Comparison of ENCODE assay signal across 11 cellular contexts in genomic region chr20:38092260-38092857, GRCh38. TPM values are rescaled to one million over a fixed set of nuclear protein-coding genes. Genes with fewer than 3 reads are reported as not detected.
DNase-seq lines count a peak whose midpoint lies in the region; ATAC-seq, FAIRE-seq and TF ChIP-seq lines count a peak whose summit lies in the region.
"Had no signal": no experiment of that assay in that cellular context is flagged by ENCODE, and none has a peak within 500 bp of the region (broad histone marks: within the 10 kb centered on the region; RNA-seq: fewer than 3 reads in every experiment).

No MANE protein-coding gene starts in this region.

- no peaks in the 10 kb centered on the region for H3K27me3 Mint-ChIP-seq in activated CD8-positive, alpha-beta memory T cell treated with anti-CD3 and anti-CD28 coated beads, Interleukin-2, amount 10 ng/mL, durations not matched to agents 7 days and 5 days

- H3K4me3 ChIP-seq in GM12878 (peak overlapping the region; percentile 26; the same call in 1 of the 2 replicates), right cardiac atrium (ENCODE audit: low read length) (no peak overlapping the region), subcutaneous abdominal adipose tissue (ENCODE audit: low read depth in 1 of 5, low read length in 5 of 5) (no peak overlapping the region)
- H3K4me3 ChIP-seq: thyroid gland had no signal

- H3K9me3 ChIP-seq in GM12878 (replicated peaks; ENCODE audit: control insufficient read depth, insufficient read depth, low read length): no peaks in the 10 kb centered on the region
- H3K9me3 ChIP-seq in right cardiac atrium (ENCODE audit: control insufficient read depth, low read length): no peaks in the 10 kb centered on the region
- H3K9me3 ChIP-seq in subcutaneous abdominal adipose tissue (ENCODE audit: control insufficient read depth in 5 of 5, low read length in 5 of 5): no peaks in the 10 kb centered on the region
- H3K9me3 ChIP-seq: thyroid gland had no signal

- in situ Hi-C loops in GM12878 (cut with MboI): no loop called here

- peaks cover 46% of the 10 kb centered on the region for H3K4me1 Mint-ChIP-seq in activated CD8-positive, alpha-beta memory T cell treated with anti-CD3 and anti-CD28 coated beads, Interleukin-2, amount 10 ng/mL, durations not matched to agents 7 days and 5 days

- H3K4me3 Mint-ChIP-seq in activated CD8-positive, alpha-beta memory T cell treated with anti-CD3 and anti-CD28 coated beads, Interleukin-2, amount 10 ng/mL, durations not matched to agents 7 days and 5 days: no peak overlapping the region

- TF ChIP-seq CTCF in GM12878 (IDR thresholded peaks at IDR 0.05 in 2 of 3, conservative IDR thresholded peaks at IDR 0.05 in 1 of 3; ENCODE audit: control insufficient read depth in 2 of 3, extremely low read depth in 1 of 3, insufficient read depth in 1 of 3, low read depth in 3 of 3, low read length in 3 of 3): no peak

- H3K36me3 Mint-ChIP-seq in activated CD8-positive, alpha-beta memory T cell treated with anti-CD3 and anti-CD28 coated beads, Interleukin-2, amount 10 ng/mL, durations not matched to agents 7 days and 5 days: peaks cover 17% of the 10 kb centered on the region

- SMC1A ChIA-PET in GM12878 (lab: Charles Lee; ENCODE audit: uncharacterized antibody, unreplicated experiment): interaction anchor here (1.3 to 8.6 kb wide), 6 partner anchors 14 to 59 kb away, joined by 3 to 166 read pairs (median 30); no protein-coding TSS in a partner anchor

- peak overlapping the region; percentile 29 for H3K9ac ChIP-seq in GM12878 (ENCODE audit: control insufficient read depth, insufficient read depth, low read length)
- H3K9ac ChIP-seq in subcutaneous abdominal adipose tissue (ENCODE audit: low read length in 5 of 5): peak overlapping the region in 1 of 5 donors; percentile 32

- H3K27ac Mint-ChIP-seq in activated CD8-positive, alpha-beta memory T cell treated with anti-CD3 and anti-CD28 coated beads, Interleukin-2, amount 10 ng/mL, durations not matched to agents 7 days and 5 days: peak overlapping the region; percentile 93

- H3K36me3 ChIP-seq in GM12878 (ENCODE audit: control insufficient read depth in 2 of 2, insufficient read depth in 2 of 2, low read length in 1 of 2) (peaks cover 0 to 6% of the 10 kb centered on the region in 2 experiments; a peak in 2 of 4 replicates), subcutaneous abdominal adipose tissue (ENCODE audit: control insufficient read depth in 5 of 5, insufficient read depth in 5 of 5, low read length in 5 of 5) (peaks cover 16 to 34% (median 33%) of the 10 kb centered on the region in 5 donors)

- H3K4me2 ChIP-seq in GM12878 (ENCODE audit: control insufficient read depth, insufficient read depth): peak overlapping the region; percentile 80

- TF ChIP-seq RAD21 in GM12878 (IDR thresholded peaks at IDR 0.05; ENCODE audit: insufficient read depth, low read depth, low read length): no peak

- no peak for TF ChIP-seq POLR2A in GM12878 (IDR thresholded peaks at IDR 0.05; ENCODE audit: low read depth, low read length)

- RAD21 ChIA-PET in GM12878 (lab: Charles Lee; ENCODE audit: unreplicated experiment): interaction anchor here (0.9 to 7.8 kb wide), 8 partner anchors 12 to 129 kb away, joined by 3 to 79 read pairs (median 6); no protein-coding TSS in a partner anchor

- no peaks in the 10 kb centered on the region for H4K20me1 ChIP-seq in GM12878 (ENCODE audit: control insufficient read depth, insufficient read depth)

- ATAC-seq in activated CD8-positive, alpha-beta memory T cell treated with anti-CD3 and anti-CD28 coated beads, Interleukin-2, amount 10 ng/mL, durations not matched to agents 7 days and 5 days: no peak
- peak; percentile 43 for ATAC-seq in GM12878
- peak; percentile 31 to 56 for ATAC-seq in right cardiac atrium
- no peak for ATAC-seq in HG02970 (IDR thresholded peaks at IDR 0.05; ENCODE audit: low FRiP score, unreplicated experiment)
- no peak for ATAC-seq in HG03135 (IDR thresholded peaks at IDR 0.05; ENCODE audit: unreplicated experiment)
- ATAC-seq in GM21786 (IDR thresholded peaks at IDR 0.05; ENCODE audit: unreplicated experiment): no peak

- 1% methylated on average over 12 of the region's 12 CpGs for WGBS in GM12878 (ENCODE audit: insufficient coverage, insufficient replicate concordance, low lambda C conversion rate, missing lambda C conversion rate)
- WGBS in right cardiac atrium: 47% methylated on average over 12 of the region's 12 CpGs

- POLR2A ChIA-PET in GM12878 (lab: Charles Lee): interaction anchor here (0.9 to 2.7 kb wide), 5 partner anchors 10 to 59 kb away, joined by 4 to 12 read pairs (median 8); no protein-coding TSS in a partner anchor

- CTCF ChIA-PET in activated CD8-positive, alpha-beta memory T cell treated with anti-CD3 and anti-CD28 coated beads, Interleukin-2, amount 10 ng/mL, durations not matched to agents 7 days and 5 days (lab: Charles Lee): interaction anchor here (0.7 to 3.2 kb wide), 3 partner anchors 18 to 894 kb away, joined by 3 to 15 read pairs (median 9); no protein-coding TSS in a partner anchor
- CTCF ChIA-PET in GM12878 (lab: Yijun Ruan, JAX): interaction anchor here (1.1 to 15.1 kb wide), 8 partner anchors 15 to 129 kb away, joined by 4 to 189 read pairs (median 6); no protein-coding TSS in a partner anchor

- FAIRE-seq in GM12878 (lab: Jason Lieb, UNC): no peak

- H3K4me1 ChIP-seq in GM12878 (ENCODE audit: control insufficient read depth, insufficient read depth, low read length): peaks cover 47% of the 10 kb centered on the region
- peaks cover 14% of the 10 kb centered on the region for H3K4me1 ChIP-seq in right cardiac atrium (ENCODE audit: control insufficient read depth, insufficient read depth, low read length)
- peaks cover 7 to 37% (median 28%) of the 10 kb centered on the region in 5 donors for H3K4me1 ChIP-seq in subcutaneous abdominal adipose tissue (ENCODE audit: control insufficient read depth in 5 of 5, insufficient read depth in 5 of 5, low read length in 5 of 5)

- peak; percentile 88; a peak in 2 of 4 replicates for TF ChIP-seq EP300 in GM12878 (IDR thresholded peaks at IDR 0.05; ENCODE audit: borderline replicate concordance in 1 of 2, control insufficient read depth in 1 of 2, low read depth in 2 of 2, low read length in 2 of 2)

- no peak for DNase-seq in activated CD8-positive, alpha-beta memory T cell treated with anti-CD3 and anti-CD28 coated beads, Interleukin-2, amount 10 ng/mL, durations not matched to agents 7 days and 5 days
- no peak for DNase-seq in activated CD8-positive, alpha-beta memory T cell treated with anti-CD3 and anti-CD28 coated beads for 24 hours
- DNase-seq in GM12878 (ENCODE audit: low read depth, low spot score) (peak; percentile 57), right cardiac atrium (no peak)
- DNase-seq: effector CD8-positive, alpha-beta T cell; NCI-H524 treated with DMSO at 0.1 percent for 48 hours; thyroid gland had no signal

- intact Hi-C loops in GM12878 (cut with micrococcal nuclease; ENCODE audit: unreplicated experiment) (no loop called here), right cardiac atrium (cut with DNase I) (no loop called here)

- peak overlapping the region; percentile 98 for H3K27ac ChIP-seq in GM12878 (ENCODE audit: control insufficient read depth, insufficient read depth)
- peak overlapping the region; percentile 18 for H3K27ac ChIP-seq in right cardiac atrium (ENCODE audit: low read length)
- peak overlapping the region; percentile 22 for H3K27ac ChIP-seq in subcutaneous abdominal adipose tissue (ENCODE audit: low read depth, low read length)
- H3K27ac ChIP-seq: thyroid gland had no signal

- H3K9me3 Mint-ChIP-seq in activated CD8-positive, alpha-beta memory T cell treated with anti-CD3 and anti-CD28 coated beads, Interleukin-2, amount 10 ng/mL, durations not matched to agents 7 days and 5 days (ENCODE audit: low read depth): no peaks in the 10 kb centered on the region

- H3K79me2 ChIP-seq in GM12878 (ENCODE audit: control insufficient read depth, insufficient read depth, low read length): 0 out of 2 replicates have a peak, but pooled peaks cover 2% of the 10 kb centered on the region

- BruUV-seq in GM12878 (replicated peaks; lab: Mats Ljungman, UMichigan): no TSS peak

- H3K27me3 ChIP-seq in GM12878 (replicated peaks in 1 of 2; ENCODE audit: control insufficient read depth in 2 of 2, insufficient read depth in 2 of 2, low read length in 1 of 2): no peaks in the 10 kb centered on the region
- no peaks in the 10 kb centered on the region for H3K27me3 ChIP-seq in right cardiac atrium (ENCODE audit: control insufficient read depth, insufficient read depth)
- H3K27me3 ChIP-seq in subcutaneous abdominal adipose tissue (ENCODE audit: control insufficient read depth in 5 of 5, insufficient read depth in 4 of 5, low read length in 5 of 5): no peaks in the 10 kb centered on the region
- H3K27me3 ChIP-seq: thyroid gland had no signal

- peak overlapping the region; percentile 2 for H2AFZ ChIP-seq in GM12878 (ENCODE audit: control insufficient read depth, low read depth, low read length)

RNA-seq across cellular contexts. Expression of gene RPRD1B, which starts 58.8 kb away (rescaled TPM):
- 10 to 100 TPM; 34.1 to 37.4 TPM for total RNA-seq in activated CD8-positive, alpha-beta memory T cell treated with anti-CD3 and anti-CD28 coated beads, Interleukin-2, amount 10 ng/mL, durations not matched to agents 7 days and 5 days
- 80.5 and 87.4 TPM in 2 replicates for total RNA-seq in GM12878 (2013; cell fraction: nucleolus; rRNA removed)
- total RNA-seq in GM12878 (2014; rRNA removed): 29.7 and 33.6 TPM in 2 replicates
- 18.0 and 18.2 TPM in 2 replicates for total RNA-seq in GM12878 (2014; rRNA removed; fragmentation: Illumina TruSeq; extraction: Trizol)
- total RNA-seq in GM12878 (2021): 30.1 and 30.5 TPM in 2 replicates
- polyA plus RNA-seq in GM12878 (2011; ENCODE audit: low read depth): 9.2 TPM
- polyA plus RNA-seq in GM12878 (2011; rRNA removed): 37.1 and 44.4 TPM in 2 replicates
- polyA plus RNA-seq in GM12878 (2011; cell fraction: cytosol; rRNA removed): 26.0 and 28.2 TPM in 2 replicates
- 24.3 and 28.1 TPM in 2 replicates for polyA plus RNA-seq in GM12878 (2011; cell fraction: nucleus; rRNA removed)
- polyA plus RNA-seq in GM12878 (2012): 12.4 and 15.0 TPM in 2 replicates
- polyA plus RNA-seq in GM12878 (2014; fragmentation: Illumina TruSeq; extraction: Trizol): 40.2 and 50.9 TPM in 2 replicates
- 10 to 100 TPM in 1 of 2 experiments, 1 to 10 TPM in 1; 5.2 to 10.7 TPM for polyA plus RNA-seq in GM12878 (2014; fragmentation: Nextera tagmentation; extraction: Ambion mirVana)
- 29.6 and 29.7 TPM in 2 replicates for polyA plus RNA-seq in GM12878 (2014; rRNA removed)
- polyA plus RNA-seq in GM12878 (2016; fragmentation: Nextera tagmentation; extraction: Ambion mirVana): 10 to 100 TPM; 30.3 to 30.4 TPM
- 27.3 and 27.4 TPM in 2 replicates for polyA minus RNA-seq in GM12878 (2011; rRNA and poly(A)+ RNA removed)
- 19.4 and 21.9 TPM in 2 replicates for polyA minus RNA-seq in GM12878 (2011; cell fraction: cytosol; rRNA and poly(A)+ RNA removed)
- polyA minus RNA-seq in GM12878 (2011; cell fraction: nucleus; rRNA and poly(A)+ RNA removed): 33.4 and 57.1 TPM in 2 replicates
- 10 to 100 TPM; 66.9 to 88.5 (median 69.1) TPM for total RNA-seq in right cardiac atrium
- 18.5 TPM for polyA plus RNA-seq in right cardiac atrium

RNA-seq across cellular contexts. Expression of gene TTI1, which starts 59.1 kb away (rescaled TPM):
- 10 to 100 TPM; 34.7 to 35.0 TPM for total RNA-seq in activated CD8-positive, alpha-beta memory T cell treated with anti-CD3 and anti-CD28 coated beads, Interleukin-2, amount 10 ng/mL, durations not matched to agents 7 days and 5 days
- 85.3 and 87.8 TPM in 2 replicates for total RNA-seq in GM12878 (2013; cell fraction: nucleolus; rRNA removed)
- total RNA-seq in GM12878 (2014; rRNA removed) (24.1 and 26.9 TPM in 2 replicates), GM12878 (2014; rRNA removed; fragmentation: Illumina TruSeq; extraction: Trizol) (25.2 and 26.7 TPM in 2 replicates), GM12878 (2021) (25.6 and 27.2 TPM in 2 replicates), right cardiac atrium (10 to 100 TPM; 13.1 to 15.4 (median 14.0) TPM)
- polyA plus RNA-seq in GM12878 (2011; ENCODE audit: low read depth): 10.7 TPM
- polyA plus RNA-seq in GM12878 (2011; rRNA removed) (23.1 and 24.0 TPM in 2 replicates), GM12878 (2014; fragmentation: Illumina TruSeq; extraction: Trizol) (22.2 and 25.8 TPM in 2 replicates), GM12878 (2014; fragmentation: Nextera tagmentation; extraction: Ambion mirVana) (1 to 10 TPM; 5.3 to 5.5 TPM), GM12878 (2014; rRNA removed) (18.1 and 19.8 TPM in 2 replicates), GM12878 (2016; fragmentation: Nextera tagmentation; extraction: Ambion mirVana) (10 to 100 TPM; 39.8 to 44.6 TPM), right cardiac atrium (11.4 TPM)
- 18.7 and 22.2 TPM in 2 replicates for polyA plus RNA-seq in GM12878 (2011; cell fraction: cytosol; rRNA removed)
- 17.7 and 18.8 TPM in 2 replicates for polyA plus RNA-seq in GM12878 (2011; cell fraction: nucleus; rRNA removed)
- 13.3 and 15.3 TPM in 2 replicates for polyA plus RNA-seq in GM12878 (2012)
- polyA minus RNA-seq in GM12878 (2011; rRNA and poly(A)+ RNA removed): 57.0 and 60.1 TPM in 2 replicates
- polyA minus RNA-seq in GM12878 (2011; cell fraction: cytosol; rRNA and poly(A)+ RNA removed): 11.9 and 15.2 TPM in 2 replicates
- polyA minus RNA-seq in GM12878 (2011; cell fraction: nucleus; rRNA and poly(A)+ RNA removed): 33.5 and 42.4 TPM in 2 replicates

Comparison
In these comparisons a context has a peak if more than half of its experiments do, and no peak if none do; other contexts are left out.
1. ATAC-seq: peak in GM12878 (single experiment) and right cardiac atrium (2 of 2); none in activated CD8-positive, alpha-beta memory T cell treated with anti-CD3 and anti-CD28 coated beads, Interleukin-2, amount 10 ng/mL, durations not matched to agents 7 days and 5 days (single experiment), HG02970 (single experiment), HG03135 (single experiment) and GM21786 (single experiment).
2. H3K27ac ChIP-seq: peak in every context shown above with its lines; median percentile 98 in GM12878; 22 in subcutaneous abdominal adipose tissue; 18 in right cardiac atrium.